In genomic region chr12:132218915-132219314, GRCh38 we compare ENCODE assay signal across 8 cellular contexts.
DNase-seq lines count a peak whose midpoint lies in the region; ATAC-seq and TF ChIP-seq lines count a peak whose summit lies in the region.

No MANE protein-coding gene starts in this region.

- DNase-seq in NCI-H1436 (lab: John Stamatoyannopoulos, UW) (peak; percentile 27), NCI-H1436 treated with DMSO at 0.1 percent for 48 hours (lab: John Stamatoyannopoulos, UW) (no peak), NCI-H1105 treated with DMSO at 0.1 percent for 48 hours (lab: John Stamatoyannopoulos, UW) (peak; percentile 73), activated T-cell treated with anti-CD3 and anti-CD28 coated beads for 1 hour (ENCODE audit: low read depth) (peak; percentile 29), hepatocyte (ENCODE audit: low spot score) (no peak), ovary (no peak), GM19240 (ENCODE audit: insufficient read length, low spot score) (no peak)
- DNase-seq in stimulated activated naive B cell treated with anti-CD40 and anti-IgM and Interleukin-4, amounts not matched to agents 10 μg/mL and 1 μg/mL and 100 μg/mL, for 72 hours: no peak

- TF ChIP-seq EP300 in ovary (IDR thresholded peaks at IDR 0.05): no peak

- H3K9me3 Mint-ChIP-seq in stimulated activated naive B cell treated with anti-CD40 and anti-IgM and Interleukin-4, amounts not matched to agents 10 μg/mL and 1 μg/mL and 100 μg/mL, for 72 hours: peaks cover 5 to 9% of the 10 kb centered on the region in 2 donors

- peaks cover 9 to 12% of the 10 kb centered on the region in 2 donors for H3K4me1 Mint-ChIP-seq in stimulated activated naive B cell treated with anti-CD40 and anti-IgM and Interleukin-4, amounts not matched to agents 10 μg/mL and 1 μg/mL and 100 μg/mL, for 72 hours

- TF ChIP-seq POLR2A in ovary (IDR thresholded peaks at IDR 0.05): no peak

- no peaks in the 10 kb centered on the region for H3K36me3 ChIP-seq in hepatocyte (replicated peaks; ENCODE audit: insufficient read depth, low read depth)
- no peaks in the 10 kb centered on the region for H3K36me3 ChIP-seq in ovary

- H3K4me3 ChIP-seq in hepatocyte (no peak overlapping the region), ovary (no peak overlapping the region)

- peaks cover 6% of the 10 kb centered on the region for H3K27me3 ChIP-seq in hepatocyte
- no peaks in the 10 kb centered on the region for H3K27me3 ChIP-seq in ovary

- H3K4me2 ChIP-seq in hepatocyte: no peak overlapping the region

- WGBS in hepatocyte (ENCODE audit: low lambda C conversion rate, missing lambda C conversion rate): 33% methylated on average over 13 of the region's 13 CpGs
- 37 to 61% (median 53%) methylated on average over 13 of the region's 13 CpGs for WGBS in ovary, 3 donors

- H3K27ac Mint-ChIP-seq in stimulated activated naive B cell treated with anti-CD40 and anti-IgM and Interleukin-4, amounts not matched to agents 10 μg/mL and 1 μg/mL and 100 μg/mL, for 72 hours: no peak overlapping the region

- peaks cover 27 to 50% of the 10 kb centered on the region in 2 donors for H3K27me3 Mint-ChIP-seq in stimulated activated naive B cell treated with anti-CD40 and anti-IgM and Interleukin-4, amounts not matched to agents 10 μg/mL and 1 μg/mL and 100 μg/mL, for 72 hours

- H3K27ac ChIP-seq in hepatocyte: no peak overlapping the region
- no peak overlapping the region for H3K27ac ChIP-seq in ovary

- no peaks in the 10 kb centered on the region for H3K9me2 ChIP-seq in hepatocyte (replicated peaks; ENCODE audit: insufficient read depth)

- TF ChIP-seq CTCF in hepatocyte (IDR thresholded peaks at IDR 0.05; ENCODE audit: poor library complexity) (peak; percentile 40), ovary (IDR thresholded peaks at IDR 0.05) (no peak)

- no peak overlapping the region for H2AFZ ChIP-seq in hepatocyte

- ATAC-seq in stimulated activated naive B cell treated with anti-CD40 and anti-IgM and Interleukin-4, amounts not matched to agents 10 μg/mL and 1 μg/mL and 100 μg/mL, for 72 hours (replicated peaks): peak; percentile 61

- H3K79me2 ChIP-seq in hepatocyte: no peaks in the 10 kb centered on the region

- H3K36me3 Mint-ChIP-seq in stimulated activated naive B cell treated with anti-CD40 and anti-IgM and Interleukin-4, amounts not matched to agents 10 μg/mL and 1 μg/mL and 100 μg/mL, for 72 hours: peaks cover 0 to 6% of the 10 kb centered on the region in 2 donors

- H3K9me3 ChIP-seq in hepatocyte (ENCODE audit: low read depth) (no peaks in the 10 kb centered on the region), ovary (no peaks in the 10 kb centered on the region)

- H3K4me1 ChIP-seq in hepatocyte (ENCODE audit: insufficient read depth): no peaks in the 10 kb centered on the region
- H3K4me1 ChIP-seq in ovary (ENCODE audit: insufficient read depth): no peaks in the 10 kb centered on the region

- H4K20me1 ChIP-seq in hepatocyte (ENCODE audit: insufficient read depth, poor library complexity, severe bottlenecking): no peaks in the 10 kb centered on the region

- no peak overlapping the region for H3K4me3 Mint-ChIP-seq in stimulated activated naive B cell treated with anti-CD40 and anti-IgM and Interleukin-4, amounts not matched to agents 10 μg/mL and 1 μg/mL and 100 μg/mL, for 72 hours

- intact Hi-C loops in ovary (cut with DNase I): no loop called here

Comparison
In these comparisons a context has a peak if more than half of its experiments do, and no peak if none do; other contexts are left out.
1. DNase-seq: peak in NCI-H1436 (single experiment), NCI-H1105 treated with DMSO at 0.1 percent for 48 hours (single experiment) and activated T-cell treated with anti-CD3 and anti-CD28 coated beads for 1 hour (single experiment); none in NCI-H1436 treated with DMSO at 0.1 percent for 48 hours (single experiment), hepatocyte (single experiment), stimulated activated naive B cell treated with anti-CD40 and anti-IgM and Interleukin-4, amounts not matched to agents 10 μg/mL and 1 μg/mL and 100 μg/mL, for 72 hours (single experiment), ovary (0 of 5) and GM19240 (single experiment).